ENCODE assay signal across 1 cellular context in the genomic region with DNA sequence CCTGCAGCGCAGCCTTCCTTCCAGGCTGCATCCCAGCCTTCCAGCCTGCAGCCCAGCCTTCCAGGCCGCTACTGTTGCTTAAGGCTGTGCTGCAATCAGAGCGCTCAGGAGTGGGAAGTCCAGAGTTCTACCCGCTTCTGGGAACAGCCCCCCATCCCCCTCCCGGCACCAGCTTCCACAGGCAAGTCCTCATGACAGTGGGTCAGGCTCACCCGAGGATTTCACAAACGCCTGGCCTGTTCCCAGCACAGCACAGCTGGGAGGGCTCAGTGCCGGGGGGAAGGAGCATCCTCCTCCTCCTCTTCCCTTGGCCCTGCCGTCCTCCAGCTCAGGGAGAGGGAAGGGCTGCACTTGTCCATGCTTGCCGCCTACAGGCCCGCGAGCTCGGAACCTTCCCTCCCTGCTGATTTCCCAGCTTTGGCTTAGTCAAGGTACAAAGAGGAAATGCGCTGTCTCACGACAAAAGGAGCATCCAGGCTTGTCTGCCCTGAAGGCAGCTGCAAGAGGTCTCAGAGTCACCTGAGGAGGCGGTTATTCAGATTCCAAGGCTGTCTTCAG.
TF ChIP-seq lines count a peak whose summit lies in the region.

No MANE protein-coding gene starts in this region.

TF ChIP-seq in WTC11, 78 proteins besides CTCF, POLR2A, EP300 and RAD21 (continued from another document):
- TF ChIP-seq, protein P1, sequence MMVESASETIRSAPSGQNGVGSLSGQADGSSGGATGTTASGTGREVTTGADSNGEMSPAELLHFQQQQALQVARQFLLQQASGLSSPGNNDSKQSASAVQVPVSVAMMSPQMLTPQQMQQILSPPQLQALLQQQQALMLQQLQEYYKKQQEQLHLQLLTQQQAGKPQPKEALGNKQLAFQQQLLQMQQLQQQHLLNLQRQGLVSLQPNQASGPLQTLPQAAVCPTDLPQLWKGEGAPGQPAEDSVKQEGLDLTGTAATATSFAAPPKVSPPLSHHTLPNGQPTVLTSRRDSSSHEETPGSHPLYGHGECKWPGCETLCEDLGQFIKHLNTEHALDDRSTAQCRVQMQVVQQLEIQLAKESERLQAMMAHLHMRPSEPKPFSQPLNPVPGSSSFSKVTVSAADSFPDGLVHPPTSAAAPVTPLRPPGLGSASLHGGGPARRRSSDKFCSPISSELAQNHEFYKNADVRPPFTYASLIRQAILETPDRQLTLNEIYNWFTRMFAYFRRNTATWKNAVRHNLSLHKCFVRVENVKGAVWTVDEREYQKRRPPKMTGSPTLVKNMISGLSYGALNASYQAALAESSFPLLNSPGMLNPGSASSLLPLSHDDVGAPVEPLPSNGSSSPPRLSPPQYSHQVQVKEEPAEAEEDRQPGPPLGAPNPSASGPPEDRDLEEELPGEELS (CRISPR knock-in tag; IDR thresholded peaks at IDR 0.05): 0 out of 2 replicates have a peak, but pooled peaks have one; percentile 64
- 0 out of 2 replicates have a peak, but pooled peaks have one; percentile 48 for TF ChIP-seq NR3C1 (CRISPR knock-in tag; conservative IDR thresholded peaks at IDR 0.05; ENCODE audit: low read depth)
- no peak for TF ChIP-seq ZNF416 (CRISPR knock-in tag; IDR thresholded peaks at IDR 0.05)
- TF ChIP-seq GABPB1 (CRISPR knock-in tag; IDR thresholded peaks at IDR 0.05): peak; percentile 78
- peak; percentile 81; the same call in 1 of the 2 replicates for TF ChIP-seq ZNF263 (CRISPR knock-in tag; IDR thresholded peaks at IDR 0.05; ENCODE audit: low read depth)
